In genomic region chr3:111473550-111473949, GRCh38 we compare ENCODE assay signal across 19 cellular contexts.
A peak's percentile ranks its signal among the peaks of the same experiment; 100 is the strongest.
DNase-seq lines count a peak whose midpoint lies in the region; ATAC-seq and TF ChIP-seq lines count a peak whose summit lies in the region.
"Had no signal": no experiment of that assay in that cellular context is flagged by ENCODE, and none has a peak within 500 bp of the region (broad histone marks: within the 10 kb centered on the region; RNA-seq: fewer than 3 reads in every experiment).

No MANE protein-coding gene starts in this region.

- no peak overlapping the region for H4K8ac ChIP-seq in H9 (replicated peaks; ENCODE audit: insufficient read length, low read depth, low read length)

- no peaks in the 10 kb centered on the region; a peak in 2 of 5 replicates for H3K9me3 Mint-ChIP-seq in H9
- H3K9me3 Mint-ChIP-seq: HFFc6, neural crest cell had no signal

- no peak for ATAC-seq in HG03457 (IDR thresholded peaks at IDR 0.05; ENCODE audit: unreplicated experiment)
- ATAC-seq: heart left ventricle; stimulated activated naive CD8-positive, alpha-beta T cell treated with anti-CD3 and anti-CD28 coated beads, Interleukin-15, Interleukin-2, amounts not matched to agents 100 U/mL and 50 U/mL, for 24 hours had no signal

- no peaks in the 10 kb centered on the region for H3K9me3 ChIP-seq in H9 (ENCODE audit: control insufficient read depth, low read depth, low read length)
- H3K9me3 ChIP-seq in NT2/D1 (ENCODE audit: insufficient read depth, low read length) = no peaks in the 10 kb centered on the region

- no peak overlapping the region for H2BK120ac ChIP-seq in H9 (ENCODE audit: low read depth, low read length, poor library complexity, severe bottlenecking)

- no peaks in the 10 kb centered on the region for H3K79me1 ChIP-seq in H9 (ENCODE audit: insufficient read depth, low read depth, low read length, poor library complexity, severe bottlenecking)

- no peak overlapping the region for H3K27ac Mint-ChIP-seq in H9
- H3K27ac Mint-ChIP-seq: activated CD4-positive, alpha-beta memory T cell treated with anti-CD3 and anti-CD28 coated beads for 36 hours; HFFc6; IgD-negative memory B cell had no signal

- no peak overlapping the region for H3K23ac ChIP-seq in H9 (ENCODE audit: insufficient read length, low read depth, low read length)

- no peak overlapping the region for H3K4me3 ChIP-seq in NT2/D1 (ENCODE audit: insufficient read length, low read depth)
- H3K4me3 ChIP-seq: heart left ventricle had no signal

- no peak overlapping the region for H3K18ac ChIP-seq in H9 (ENCODE audit: insufficient read length, low read depth, low read length)

- H3K4me2 ChIP-seq in H9 (ENCODE audit: insufficient read depth, insufficient read length, low read length) = no peak overlapping the region

- H4K91ac ChIP-seq in H9 (ENCODE audit: insufficient read length, low read depth, low read length) = no peak overlapping the region

- no peak overlapping the region for H3K4ac ChIP-seq in H9 (ENCODE audit: low read depth, low read length)

- no peaks in the 10 kb centered on the region for H3K27me3 ChIP-seq in H9 (ENCODE audit: insufficient read depth, low read length)
- H3K27me3 ChIP-seq in NT2/D1 (ENCODE audit: insufficient read depth, insufficient read length) = no peaks in the 10 kb centered on the region
- H3K27me3 ChIP-seq: heart left ventricle had no signal

- peak; percentile 3 for DNase-seq in DMS53 (lab: John Stamatoyannopoulos, UW)
- no peak for DNase-seq in DMS53 treated with DMSO at 0.1 percent for 48 hours (lab: John Stamatoyannopoulos, UW; ENCODE audit: unreplicated experiment)
- DNase-seq in H9 = peak; percentile 48
- DNase-seq in NT2/D1 (ENCODE audit: low read depth, low spot score) = peak; percentile 58
- peak; percentile 1 for DNase-seq in iris pigment epithelial cell (ENCODE audit: low read depth)
- DNase-seq in activated effector memory CD4-positive, alpha-beta T cell treated with anti-CD3 and anti-CD28 coated beads, Interleukin-2, amount 50 U/mL, for 16 hours = no peak
- no peak for DNase-seq in RPMI8226
- DNase-seq: activated CD4-positive, alpha-beta memory T cell treated with anti-CD3 and anti-CD28 coated beads for 36 hours; heart left ventricle; HFFc6; MV-4-11; NCI-H2081 treated with DMSO at 0.1 percent for 48 hours; NCI-H748 treated with DMSO at 0.1 percent for 48 hours; stimulated activated naive CD8-positive, alpha-beta T cell treated with anti-CD3 and anti-CD28 coated beads, Interleukin-15, Interleukin-2, amounts not matched to agents 100 U/mL and 50 U/mL, for 24 hours; SW 1271 had no signal

- H3K23me2 ChIP-seq in H9 (ENCODE audit: insufficient read length, low read depth, low read length, poor library complexity, severe bottlenecking) = no peaks in the 10 kb centered on the region

- no peaks in the 10 kb centered on the region for H3K36me3 ChIP-seq in NT2/D1 (ENCODE audit: insufficient read depth, insufficient read length, low read length)
- H3K36me3 ChIP-seq: heart left ventricle had no signal

- no peak overlapping the region for H3K9ac ChIP-seq in H9 (ENCODE audit: extremely low read depth, insufficient read length, low read length)
- no peak overlapping the region for H3K9ac ChIP-seq in NT2/D1 (ENCODE audit: insufficient read length, low read depth)

- no peak overlapping the region for H3K27ac ChIP-seq in H9 (ENCODE audit: insufficient read length, low read depth, low read length)
- H3K27ac ChIP-seq: C4-2B, heart left ventricle had no signal

- no peak overlapping the region for H2BK5ac ChIP-seq in H9 (ENCODE audit: insufficient read length, low read length)

- no peaks in the 10 kb centered on the region for H3K27me3 Mint-ChIP-seq in H9 (ENCODE audit: low read depth)

- H3T11ph ChIP-seq in H9 (ENCODE audit: low read length) = no peak overlapping the region

- H4K20me1 ChIP-seq in H9 (ENCODE audit: control insufficient read depth, insufficient read depth, insufficient read length) = no peaks in the 10 kb centered on the region

- no peak overlapping the region for H2BK15ac ChIP-seq in H9 (ENCODE audit: low read depth, low read length)

- peaks cover 21 to 24% of the 10 kb centered on the region in 2 experiments for H3K4me1 Mint-ChIP-seq in H9
- H3K4me1 Mint-ChIP-seq: IgD-negative memory B cell had no signal

- no CpG with 5 or more reads among the region's 2 CpGs for WGBS in H9 (ENCODE audit: extremely low coverage, insufficient read length, low lambda C conversion rate)

- H3K4me1 ChIP-seq in H9 (ENCODE audit: insufficient read depth, low read length) (peaks cover 2% of the 10 kb centered on the region; the same call in 1 of the 2 replicates), NT2/D1 (ENCODE audit: insufficient read depth, insufficient read length) (no peaks in the 10 kb centered on the region)
- H3K4me1 ChIP-seq: heart left ventricle had no signal

- H3K14ac ChIP-seq in H9 (ENCODE audit: insufficient read depth, low read length) = no peak overlapping the region; the same call in 1 of the 2 replicates

- H3K56ac ChIP-seq in H9 (ENCODE audit: insufficient read length, low read depth, low read length) = no peak overlapping the region

- TF ChIP-seq CTCF in H9 (conservative IDR thresholded peaks at IDR 0.05) = peak; percentile 35; the same call in 2 of the 3 replicates

- H3K4me3 Mint-ChIP-seq in H9 = no peak overlapping the region
- H3K4me3 Mint-ChIP-seq: activated CD4-positive, alpha-beta memory T cell treated with anti-CD3 and anti-CD28 coated beads for 36 hours; HFFc6; IgD-negative memory B cell; neural crest cell had no signal

- peaks cover 0 to 5% (median 0%) of the 10 kb centered on the region in 3 experiments; a peak in 2 of 7 replicates for H3K36me3 Mint-ChIP-seq in H9 (ENCODE audit: insufficient read depth in 1 of 3, low read depth in 3 of 3)
- H3K36me3 Mint-ChIP-seq: activated CD4-positive, alpha-beta memory T cell treated with anti-CD3 and anti-CD28 coated beads for 36 hours had no signal

- no peaks in the 10 kb centered on the region for H3K79me2 ChIP-seq in H9 (ENCODE audit: insufficient read depth, low read length)

- no peak overlapping the region for H2AK5ac ChIP-seq in H9 (ENCODE audit: insufficient read length, low read length)

- H2BK20ac ChIP-seq in H9 (ENCODE audit: low read depth, low read length, poor library complexity, severe bottlenecking) = no peak overlapping the region

- H2AFZ ChIP-seq in H9 (ENCODE audit: low read length) = no peak overlapping the region

- no peak overlapping the region for H4K5ac ChIP-seq in H9 (ENCODE audit: insufficient read length, low read depth, low read length)

- no peak overlapping the region for H2BK12ac ChIP-seq in H9 (ENCODE audit: insufficient read length, low read depth, low read length)

Comparison
In these comparisons a context has a peak if more than half of its experiments do, and no peak if none do; other contexts are left out.
1. DNase-seq: peak in DMS53 (single experiment), H9 (single experiment), NT2/D1 (single experiment) and iris pigment epithelial cell (single experiment); none in DMS53 treated with DMSO at 0.1 percent for 48 hours (single experiment), activated effector memory CD4-positive, alpha-beta T cell treated with anti-CD3 and anti-CD28 coated beads, Interleukin-2, amount 50 U/mL, for 16 hours (single experiment) and RPMI8226 (single experiment).